1 cellular context compared by ENCODE assay signal in the genomic region with DNA sequence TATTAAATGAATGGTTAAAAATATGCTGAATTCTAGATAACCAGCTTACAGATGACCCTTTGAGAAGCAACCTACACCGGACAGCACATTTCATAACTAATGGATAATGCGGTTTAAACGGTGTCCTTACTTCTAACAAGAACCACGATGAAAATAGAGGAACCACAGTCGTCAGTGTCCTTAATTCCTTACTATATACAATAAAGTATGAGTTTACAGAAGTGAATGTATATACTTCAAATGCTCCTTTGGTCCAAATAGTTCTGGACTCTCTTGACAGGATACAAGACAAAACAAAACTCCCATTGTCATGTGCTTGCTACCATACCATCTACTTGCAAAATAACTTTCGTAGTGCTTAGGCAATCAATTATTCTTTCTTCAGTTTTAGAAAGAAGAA.
TF ChIP-seq lines count a peak whose summit lies in the region.

No MANE protein-coding gene starts in this region.

TF ChIP-seq in endothelial cell of umbilical vein, 7 proteins besides CTCF, POLR2A, EP300 and RAD21:
- TF ChIP-seq FOS (IDR thresholded peaks at IDR 0.05; ENCODE audit: borderline replicate concordance, insufficient read depth, low read length) (no peak), EZH2 (IDR thresholded peaks at IDR 0.05; ENCODE audit: borderline replicate concordance, low read depth, low read length, severe bottlenecking) (no peak), MAX (IDR thresholded peaks at IDR 0.05; ENCODE audit: insufficient read depth, insufficient read length) (no peak), GATA2 (IDR thresholded peaks at IDR 0.05; ENCODE audit: insufficient read depth, insufficient read length, low read depth, low read length) (no peak), POLR2AphosphoS5 (IDR thresholded peaks at IDR 0.05; ENCODE audit: insufficient read depth, low read depth, low read length) (no peak), MYC (IDR thresholded peaks at IDR 0.05; ENCODE audit: low read depth, low read length) (no peak), JUN (IDR thresholded peaks at IDR 0.05; ENCODE audit: borderline replicate concordance, insufficient read depth, insufficient read length, low read depth) (no peak)
